In genomic region chr3:49403891-49404290, GRCh38 we compare ENCODE assay signal across 26 cellular contexts.
"Had no signal": no experiment of that assay in that cellular context is flagged by ENCODE, and none has a peak within 500 bp of the region (broad histone marks: within the 10 kb centered on the region; RNA-seq: fewer than 3 reads in every experiment).

No MANE protein-coding gene starts in this region.

- H3K27me3 ChIP-seq: esophagus muscularis mucosa, foreskin keratinocyte, heart right ventricle, ovary, stomach, thyroid gland had no signal

- H3K27ac ChIP-seq: foreskin keratinocyte, heart right ventricle, ovary, prostate gland, stomach had no signal

- ATAC-seq: activated CD8-positive, alpha-beta memory T cell treated with anti-CD3 and anti-CD28 coated beads, Interleukin-2, amount 10 ng/mL, durations not matched to agents 7 days and 5 days; activated CD8-positive, alpha-beta T cell treated with anti-CD3 and anti-CD28 coated beads, Interleukin-2, amount 10 ng/mL, durations not matched to agents 7 days and 5 days; foreskin keratinocyte; heart right ventricle; left ventricle myocardium superior; stimulated activated naive B cell treated with anti-CD40 and anti-IgM and Interleukin-4, amounts not matched to agents 10 μg/mL and 1 μg/mL and 100 μg/mL, for 72 hours had no signal

- DNase-seq: activated CD4-positive, alpha-beta T cell treated with anti-CD3 and anti-CD28 coated beads, Interleukin-2, amount 50 U/mL, for 1 hour; activated CD8-positive, alpha-beta memory T cell treated with anti-CD3 and anti-CD28 coated beads, Interleukin-2, amount 10 ng/mL, durations not matched to agents 7 days and 5 days; activated CD8-positive, alpha-beta T cell treated with anti-CD3 and anti-CD28 coated beads, Interleukin-2, amount 10 ng/mL, durations not matched to agents 7 days and 5 days; activated effector memory CD4-positive, alpha-beta T cell treated with Interleukin-2 at 50 U/mL for 16 hours; activated naive CD4-positive, alpha-beta T cell treated with Interleukin-2 at 50 U/mL for 16 hours; amygdala; caudate nucleus; dermis blood vessel endothelial cell; effector CD4-positive, alpha-beta T cell; foreskin keratinocyte; heart right ventricle; islet precursor cell; left ventricle myocardium superior; mammary epithelial cell; naive B cell; stimulated activated CD4-positive, alpha-beta T cell treated with anti-CD3 and anti-CD28 coated beads, Interleukin-15, amount 100 ng/mL, for 24 hours; stimulated activated CD4-positive, alpha-beta T cell treated with anti-CD3 and anti-CD28 coated beads, Interleukin-2, amount 100 ng/mL, for 24 hours; stimulated activated naive B cell treated with anti-CD40 and anti-IgM and Interleukin-4, amounts not matched to agents 10 μg/mL and 1 μg/mL and 100 μg/mL, for 72 hours; stomach; T-helper 2 cell; thyroid gland had no signal

- H3K27me3 Mint-ChIP-seq: activated CD8-positive, alpha-beta memory T cell treated with anti-CD3 and anti-CD28 coated beads, Interleukin-2, amount 10 ng/mL, durations not matched to agents 7 days and 5 days; naive B cell; stimulated activated naive B cell treated with anti-CD40 and anti-IgM and Interleukin-4, amounts not matched to agents 10 μg/mL and 1 μg/mL and 100 μg/mL, for 72 hours had no signal

- H3K9me3 ChIP-seq: esophagus muscularis mucosa, heart right ventricle, ovary, prostate gland, stomach, thyroid gland had no signal

- H3K4me1 ChIP-seq: prostate gland had no signal

- H3K4me3 ChIP-seq: esophagus muscularis mucosa, heart right ventricle, ovary, prostate gland, smooth muscle cell, stomach, thyroid gland had no signal

- H3K36me3 ChIP-seq: ovary, prostate gland, thyroid gland had no signal

- H3K9me3 Mint-ChIP-seq: mesothelial cell of epicardium; naive B cell; stimulated activated naive B cell treated with anti-CD40 and anti-IgM and Interleukin-4, amounts not matched to agents 10 μg/mL and 1 μg/mL and 100 μg/mL, for 72 hours had no signal

- H3K4me3 Mint-ChIP-seq: activated CD8-positive, alpha-beta memory T cell treated with anti-CD3 and anti-CD28 coated beads, Interleukin-2, amount 10 ng/mL, durations not matched to agents 7 days and 5 days; activated CD8-positive, alpha-beta T cell treated with anti-CD3 and anti-CD28 coated beads, Interleukin-2, amount 10 ng/mL, durations not matched to agents 7 days and 5 days; mesothelial cell of epicardium; stimulated activated naive B cell treated with anti-CD40 and anti-IgM and Interleukin-4, amounts not matched to agents 10 μg/mL and 1 μg/mL and 100 μg/mL, for 72 hours had no signal

- H3K27ac Mint-ChIP-seq: activated CD8-positive, alpha-beta memory T cell treated with anti-CD3 and anti-CD28 coated beads, Interleukin-2, amount 10 ng/mL, durations not matched to agents 7 days and 5 days; activated CD8-positive, alpha-beta T cell treated with anti-CD3 and anti-CD28 coated beads, Interleukin-2, amount 10 ng/mL, durations not matched to agents 7 days and 5 days; mesothelial cell of epicardium; stimulated activated naive B cell treated with anti-CD40 and anti-IgM and Interleukin-4, amounts not matched to agents 10 μg/mL and 1 μg/mL and 100 μg/mL, for 72 hours had no signal
